17 cellular contexts compared by ENCODE assay signal in genomic region chr1:2527553-2527860, GRCh38. TPM values are rescaled to one million over a fixed set of nuclear protein-coding genes. Genes with fewer than 3 reads are reported as not detected.
DNase-seq lines count a peak whose midpoint lies in the region; ATAC-seq, FAIRE-seq and TF ChIP-seq lines count a peak whose summit lies in the region.
"Had no signal": no experiment of that assay in that cellular context is flagged by ENCODE, and none has a peak within 500 bp of the region (broad histone marks: within the 10 kb centered on the region; RNA-seq: fewer than 3 reads in every experiment).

No MANE protein-coding gene starts in this region.

- H3K9me3 Mint-ChIP-seq in astrocyte (ENCODE audit: unreplicated experiment): no peaks in the 10 kb centered on the region
- no peaks in the 10 kb centered on the region for H3K9me3 Mint-ChIP-seq in stimulated activated effector memory CD8-positive, alpha-beta T cell treated with anti-CD3 and anti-CD28 coated beads, Interleukin-12 subunit alpha, Interleukin-12 subunit beta, amount 100 ng/mL, for 72 hours
- H3K9me3 Mint-ChIP-seq: activated naive CD4-positive, alpha-beta T cell treated with anti-CD3 and anti-CD28 coated beads for 36 hours had no signal

- H3K4me3 Mint-ChIP-seq in astrocyte (ENCODE audit: unreplicated experiment): peak overlapping the region; percentile 47
- H3K4me3 Mint-ChIP-seq in stimulated activated effector memory CD8-positive, alpha-beta T cell treated with anti-CD3 and anti-CD28 coated beads, Interleukin-12 subunit alpha, Interleukin-12 subunit beta, amount 100 ng/mL, for 72 hours: peak overlapping the region; percentile 92

- 78% methylated on average over 4 of the region's 4 CpGs for WGBS in liver

- H3K27me3 Mint-ChIP-seq in astrocyte (ENCODE audit: low read depth, unreplicated experiment): peaks cover 20% of the 10 kb centered on the region

- H3K27ac Mint-ChIP-seq in astrocyte (ENCODE audit: unreplicated experiment): no peak overlapping the region
- H3K27ac Mint-ChIP-seq in stimulated activated effector memory CD8-positive, alpha-beta T cell treated with anti-CD3 and anti-CD28 coated beads, Interleukin-12 subunit alpha, Interleukin-12 subunit beta, amount 100 ng/mL, for 72 hours: peak overlapping the region; percentile 91
- H3K27ac Mint-ChIP-seq: activated naive CD4-positive, alpha-beta T cell treated with anti-CD3 and anti-CD28 coated beads for 36 hours had no signal

- H3K79me2 ChIP-seq in astrocyte (ENCODE audit: insufficient read depth, low read length): peaks cover 35% of the 10 kb centered on the region

- H3K36me3 Mint-ChIP-seq in astrocyte (ENCODE audit: low read depth, unreplicated experiment): peaks cover 2% of the 10 kb centered on the region
- peaks cover 26% of the 10 kb centered on the region for H3K36me3 Mint-ChIP-seq in stimulated activated effector memory CD8-positive, alpha-beta T cell treated with anti-CD3 and anti-CD28 coated beads, Interleukin-12 subunit alpha, Interleukin-12 subunit beta, amount 100 ng/mL, for 72 hours

- no peak overlapping the region for H3K9ac ChIP-seq in astrocyte (ENCODE audit: low read length)
- no peak overlapping the region for H3K9ac ChIP-seq in liver (ENCODE audit: low read depth in 1 of 2, low read length in 2 of 2)
- H3K9ac ChIP-seq: parathyroid adenoma had no signal

- H3K4me1 Mint-ChIP-seq in astrocyte (ENCODE audit: low read depth, unreplicated experiment): peaks cover 14% of the 10 kb centered on the region
- peaks cover 38% of the 10 kb centered on the region for H3K4me1 Mint-ChIP-seq in stimulated activated effector memory CD8-positive, alpha-beta T cell treated with anti-CD3 and anti-CD28 coated beads, Interleukin-12 subunit alpha, Interleukin-12 subunit beta, amount 100 ng/mL, for 72 hours

- H3K27me3 ChIP-seq in astrocyte (ENCODE audit: insufficient read depth, low read length): peaks cover 6% of the 10 kb centered on the region
- no peaks in the 10 kb centered on the region for H3K27me3 ChIP-seq in liver (ENCODE audit: control insufficient read depth in 4 of 4, insufficient read depth in 4 of 4, low read length in 3 of 4)
- H3K27me3 ChIP-seq: BE2C, thyroid gland had no signal

- H3K27ac ChIP-seq in HEK293 (ENCODE audit: extremely low read depth, low read depth, low read length): no peak overlapping the region
- H3K27ac ChIP-seq in astrocyte (ENCODE audit: low read depth, low read length): no peak overlapping the region
- H3K27ac ChIP-seq in liver (ENCODE audit: low read depth in 1 of 2, low read length in 2 of 2): peak overlapping the region; percentile 87 to 95

- H3K36me3 ChIP-seq in HEK293 (ENCODE audit: control insufficient read depth in 2 of 2, insufficient read depth in 1 of 2, low read length in 2 of 2) (peaks cover 0 to 16% of the 10 kb centered on the region in 2 experiments; a peak in 1 of 3 replicates), astrocyte (ENCODE audit: insufficient read depth, low read length) (peaks cover 3% of the 10 kb centered on the region), liver (ENCODE audit: control insufficient read depth in 4 of 4, insufficient read depth in 3 of 4, low read depth in 1 of 4, low read length in 3 of 4) (no peaks in the 10 kb centered on the region)
- H3K36me3 ChIP-seq: BE2C, thyroid gland had no signal

- POLR2A ChIA-PET in HEK293 (lab: Yijun Ruan, JAX): interaction anchor here (1.4 to 2.2 kb wide), 2 partner anchors 7 to 20 kb away, joined by 4 to 16 read pairs; no protein-coding TSS in a partner anchor

- no peak overlapping the region for H3K4me2 ChIP-seq in astrocyte (ENCODE audit: low read length)

- DNase-seq in astrocyte (ENCODE audit: low read depth) (no peak), HK-2 (ENCODE audit: unreplicated experiment) (no peak)
- DNase-seq in stimulated activated effector memory CD8-positive, alpha-beta T cell treated with anti-CD3 and anti-CD28 coated beads, Interleukin-12 subunit alpha, Interleukin-12 subunit beta, amount 100 ng/mL, for 72 hours (ENCODE audit: low spot score in 2 of 2): no peak
- no peak for DNase-seq in stimulated activated naive CD4-positive, alpha-beta T cell treated with Interleukin-2 at 50 U/mL for 16 hours (lab: John Stamatoyannopoulos, UW)
- DNase-seq: cortex of kidney, NCI-H1436, NCI-H526 treated with DMSO at 0.1 percent for 48 hours had no signal

- peaks cover 34% of the 10 kb centered on the region for H4K20me1 ChIP-seq in astrocyte (ENCODE audit: insufficient read depth, low read length)

- ATAC-seq in stimulated activated effector memory CD8-positive, alpha-beta T cell treated with anti-CD3 and anti-CD28 coated beads, Interleukin-12 subunit alpha, Interleukin-12 subunit beta, amount 100 ng/mL, for 72 hours: no peak
- ATAC-seq in HG02981 (IDR thresholded peaks at IDR 0.05; ENCODE audit: unreplicated experiment): no peak
- no peak for ATAC-seq in GM21390 (IDR thresholded peaks at IDR 0.05; ENCODE audit: unreplicated experiment)

- TF ChIP-seq RAD21 in liver (IDR thresholded peaks at IDR 0.05): no peak

- H3K4me3 ChIP-seq in HEK293 (ENCODE audit: low read depth, low read length) (no peak overlapping the region), astrocyte (ENCODE audit: insufficient read depth, low read depth, low read length) (no peak overlapping the region), liver (ENCODE audit: low read depth in 1 of 3, low read length in 3 of 3) (no peak overlapping the region)
- H3K4me3 ChIP-seq: thyroid gland had no signal

- CTCF ChIA-PET in HEK293 (lab: Yijun Ruan, JAX): no interaction called here

- FAIRE-seq in astrocyte (lab: Jason Lieb, UNC): no peak

- no peaks in the 10 kb centered on the region for H3K9me3 ChIP-seq in HEK293 (ENCODE audit: control insufficient read depth, insufficient read depth, low read depth, low read length)
- no peaks in the 10 kb centered on the region for H3K9me3 ChIP-seq in astrocyte (ENCODE audit: insufficient read depth, low read depth, low read length)
- H3K9me3 ChIP-seq in liver (ENCODE audit: control insufficient read depth in 4 of 4, low read length in 3 of 4): no peaks in the 10 kb centered on the region
- H3K9me3 ChIP-seq: BE2C, thyroid gland had no signal

- H3K4me1 ChIP-seq in HEK293 (ENCODE audit: control insufficient read depth, insufficient read depth, low read length): peaks cover 23% of the 10 kb centered on the region
- H3K4me1 ChIP-seq in astrocyte (ENCODE audit: insufficient read depth, low read length): peaks cover 40% of the 10 kb centered on the region
- peaks cover 54 to 73% (median 63%) of the 10 kb centered on the region in 4 donors for H3K4me1 ChIP-seq in liver (ENCODE audit: control insufficient read depth in 4 of 4, insufficient read depth in 4 of 4, low read length in 3 of 4)

- TF ChIP-seq CTCF in HEK293 (tag by site-specific recombination; IDR thresholded peaks at IDR 0.05) (no peak), astrocyte (IDR thresholded peaks at IDR 0.05; ENCODE audit: insufficient read depth, low read depth, low read length) (no peak), liver (IDR thresholded peaks at IDR 0.05; ENCODE audit: low read depth, low read length, missing input control) (no peak)

- H2AFZ ChIP-seq in astrocyte (ENCODE audit: low read depth, low read length): no peak overlapping the region

TF ChIP-seq in HEK293, 187 proteins besides CTCF, POLR2A, EP300 and RAD21 (continues in another document):
- no peak for TF ChIP-seq ZNF169 (tag by site-specific recombination; IDR thresholded peaks at IDR 0.05)
- no peak for TF ChIP-seq ZNF433 (tag by site-specific recombination; IDR thresholded peaks at IDR 0.05; ENCODE audit: low read depth)
- no peak for TF ChIP-seq REPIN1 (tag by site-specific recombination; IDR thresholded peaks at IDR 0.05; ENCODE audit: low read depth)
- no peak for TF ChIP-seq ZNF132 (tag by site-specific recombination; IDR thresholded peaks at IDR 0.05; ENCODE audit: borderline replicate concordance)
- TF ChIP-seq ZBTB48 (tag by site-specific recombination; IDR thresholded peaks at IDR 0.05): no peak
- no peak for TF ChIP-seq ZBTB7A (tag by site-specific recombination; IDR thresholded peaks at IDR 0.05; ENCODE audit: low read depth)
- no peak for TF ChIP-seq ZNF621 (tag by site-specific recombination; IDR thresholded peaks at IDR 0.05)
- TF ChIP-seq ZFP41 (tag by site-specific recombination; IDR thresholded peaks at IDR 0.05; ENCODE audit: borderline replicate concordance): no peak
- TF ChIP-seq ZNF248 (tag by site-specific recombination; IDR thresholded peaks at IDR 0.05): no peak
- no peak for TF ChIP-seq ZNF121 (tag by site-specific recombination; IDR thresholded peaks at IDR 0.05)
- TF ChIP-seq ZNF629 (tag by site-specific recombination; IDR thresholded peaks at IDR 0.05): no peak

TF ChIP-seq in liver, 16 proteins besides CTCF, POLR2A, EP300 and RAD21:
- no peak for TF ChIP-seq FOXA2 (IDR thresholded peaks at IDR 0.05)
- TF ChIP-seq HNF4G (IDR thresholded peaks at IDR 0.05): no peak
- TF ChIP-seq FOXA1 (IDR thresholded peaks at IDR 0.05): no peak
- no peak for TF ChIP-seq SP1 (IDR thresholded peaks at IDR 0.05)
- no peak for TF ChIP-seq MAX (IDR thresholded peaks at IDR 0.05)

RNA-seq across cellular contexts. Expression of gene PANK4, which starts 1.1 kb away (rescaled TPM):
- total RNA-seq in astrocyte (23.1 and 26.3 TPM in 2 replicates), liver (10 to 100 TPM; 13.6 to 26.8 TPM)
- polyA plus RNA-seq in liver: 10 to 100 TPM in 1 of 2 donors, 1 to 10 TPM in 1; 6.2 to 11.6 TPM

RNA-seq across cellular contexts. Expression of gene HES5, which starts 2.6 kb away (rescaled TPM):
- total RNA-seq in astrocyte (0.22 TPM in 1 of 2 replicates, not detected in the other), liver (under 1 TPM; 0.08 to 0.93 TPM)
- not detected for polyA plus RNA-seq in liver
- total RNA-seq: activated naive CD4-positive, alpha-beta T cell treated with anti-CD3 and anti-CD28 coated beads for 36 hours; OCI-LY7; SK-MEL-5; thyroid gland had no signal

RNA-seq across cellular contexts. Expression of gene TNFRSF14, which starts 28.7 kb away (rescaled TPM):
- 0.36 TPM in 1 of 2 replicates, not detected in the other for total RNA-seq in astrocyte
- 10 to 100 TPM; 14.8 to 28.9 TPM for total RNA-seq in liver
- 10 to 100 TPM; 29.2 to 38.1 TPM for polyA plus RNA-seq in liver

RNA-seq across cellular contexts. Expression of gene PLCH2, which starts 51.4 kb away (rescaled TPM):
- total RNA-seq in astrocyte (2.0 and 2.2 TPM in 2 replicates), liver (1 to 10 TPM in 1 of 2 donors, under 1 TPM in 1; 0.33 to 1.0 TPM)
- 1 to 10 TPM in 1 of 2 donors, not detected in 1; 1.3 TPM for polyA plus RNA-seq in liver
- total RNA-seq: SK-MEL-5 had no signal

RNA-seq across cellular contexts. Expression of gene PRXL2B, which starts 59.1 kb away (rescaled TPM):
- total RNA-seq in astrocyte (19.2 and 20.6 TPM in 2 replicates), liver (10 to 100 TPM in 1 of 2 donors, 1 to 10 TPM in 1; 4.6 to 10.2 TPM)
- polyA plus RNA-seq in liver: 10 to 100 TPM in 1 of 2 donors, 1 to 10 TPM in 1; 6.0 to 10.2 TPM

Comparison
In these comparisons a context has a peak if more than half of its experiments do, and no peak if none do; other contexts are left out.
1. H3K27ac ChIP-seq: peak in liver (2 of 2); none in HEK293 (single experiment) and astrocyte (single experiment).
2. RNA of gene TNFRSF14, which starts 28.7 kb away (total RNA-seq): 14.8 to 28.9 TPM in liver; 0.36 TPM in astrocyte; every median in the first group is over 10 times any median in the second.